ENCODE assay signal across 8 cellular contexts in the genomic region with DNA sequence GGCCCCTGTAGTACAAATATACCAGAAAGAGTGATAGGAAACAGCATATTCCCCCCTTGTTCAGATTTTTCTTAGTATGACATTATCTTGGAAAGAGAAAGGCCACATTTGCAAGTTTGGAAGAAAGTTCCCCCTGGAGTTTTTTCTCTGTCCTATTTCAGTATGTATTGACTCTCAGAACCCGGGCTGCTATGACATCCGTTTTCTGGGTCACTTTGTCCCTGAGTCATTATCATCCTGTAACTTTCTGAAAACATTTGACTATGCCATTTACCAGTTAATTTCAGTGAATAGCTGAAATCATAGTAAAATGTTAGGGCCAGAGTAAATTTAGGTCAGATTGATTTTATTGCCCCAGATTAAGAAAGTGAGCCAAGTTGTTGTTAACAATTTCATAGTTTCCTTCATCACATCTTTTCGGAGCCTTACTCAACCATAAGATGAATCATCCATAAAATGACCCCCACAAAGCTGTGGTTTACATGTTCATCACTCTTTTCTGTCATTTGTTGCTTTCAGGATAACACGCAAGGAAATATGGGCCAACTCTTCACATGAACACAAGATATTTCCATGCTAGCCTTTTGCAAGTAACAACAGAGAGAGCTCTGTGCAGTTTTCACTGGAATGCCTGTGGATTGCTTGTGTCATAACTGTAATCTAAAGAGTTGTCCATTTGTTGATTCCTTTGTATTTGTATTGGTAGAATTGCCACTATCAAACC. TPM values are rescaled to one million over a fixed set of nuclear protein-coding genes. Genes with fewer than 3 reads are reported as not detected.
DNase-seq lines count a peak whose midpoint lies in the region; ATAC-seq, FAIRE-seq and TF ChIP-seq lines count a peak whose summit lies in the region.

No MANE protein-coding gene starts in this region.

- TF ChIP-seq CTCF in esophagus muscularis mucosa (IDR thresholded peaks at IDR 0.05): no peak
- TF ChIP-seq CTCF in spleen (IDR thresholded peaks at IDR 0.05 in 8 of 11, conservative IDR thresholded peaks at IDR 0.05 in 3 of 11): no peak

- no peaks in the 10 kb centered on the region for H3K36me3 ChIP-seq in esophagus muscularis mucosa
- no peaks in the 10 kb centered on the region for H3K36me3 ChIP-seq in spleen

- H3K4me1 ChIP-seq in esophagus muscularis mucosa: peaks cover 0 to 6% (median 0%) of the 10 kb centered on the region in 4 donors
- H3K4me1 ChIP-seq in spleen: peaks cover 0 to 52% (median 23%) of the 10 kb centered on the region in 6 donors

- WGBS in esophagus muscularis mucosa: 46% methylated on average over 4 of the region's 4 CpGs
- WGBS in spleen, 5 donors: 29 to 44% (median 33%) methylated on average over 4 of the region's 4 CpGs

- TF ChIP-seq POLR2A in esophagus muscularis mucosa (IDR thresholded peaks at IDR 0.05; ENCODE audit: low read depth) (no peak), spleen (IDR thresholded peaks at IDR 0.05) (no peak)

- DNase-seq in GM19239 (ENCODE audit: insufficient read length, low spot score) (no peak), NAMALWA (ENCODE audit: low spot score) (peak; percentile 37), esophagus muscularis mucosa (ENCODE audit: extremely low spot score) (no peak), spleen (no peak), SW 1271 (lab: John Stamatoyannopoulos, UW) (no peak), ecto neural progenitor cell (ENCODE audit: low spot score) (no peak), NCI-H510A treated with DMSO at 0.1 percent for 48 hours (lab: John Stamatoyannopoulos, UW) (no peak)

- H3K27me3 ChIP-seq in esophagus muscularis mucosa (no peaks in the 10 kb centered on the region), spleen (replicated peaks in 1 of 7) (no peaks in the 10 kb centered on the region)

- H3K4me3 ChIP-seq in esophagus muscularis mucosa (no peak overlapping the region), spleen (no peak overlapping the region)

- FAIRE-seq in GM19239 (lab: Jason Lieb, UNC): peak; percentile 74

- peak overlapping the region; percentile 39 to 57 (median 53) for H3K27ac ChIP-seq in esophagus muscularis mucosa (replicated peaks in 1 of 4)
- H3K27ac ChIP-seq in spleen: peak overlapping the region; percentile 64 to 90 (median 78)

- no peaks in the 10 kb centered on the region for H3K9me3 ChIP-seq in esophagus muscularis mucosa
- no peaks in the 10 kb centered on the region for H3K9me3 ChIP-seq in spleen

- TF ChIP-seq EP300 in esophagus muscularis mucosa (IDR thresholded peaks at IDR 0.05): no peak

- no peak for ATAC-seq in GM18870 (IDR thresholded peaks at IDR 0.05; ENCODE audit: unreplicated experiment)

- intact Hi-C loops in esophagus muscularis mucosa (cut with DNase I) (no loop called here), spleen (cut with DNase I; ENCODE audit: low total_unique reads) (no loop called here)

RNA-seq across cellular contexts. Expression of a gene that starts 3.8 kb away (rescaled TPM):
- under 1 TPM; under 0.01 to 0.17 (median 0.15) TPM for total RNA-seq in esophagus muscularis mucosa
- 10 to 100 TPM in 2 of 7 donors, 1 to 10 TPM in 5; 3.7 to 10.6 (median 5.2) TPM for total RNA-seq in spleen
- polyA plus RNA-seq in spleen: 1 to 10 TPM in 2 of 3 donors, under 1 TPM in 1; 0.83 to 1.3 (median 1.1) TPM

Comparison
In these comparisons a context has a peak if more than half of its experiments do, and no peak if none do; other contexts are left out.
1. RNA of a gene that starts 3.8 kb away (total RNA-seq): 3.7 to 10.6 TPM in spleen; under 0.01 to 0.17 TPM in esophagus muscularis mucosa; every median in the first group is over 4 times any median in the second.